8 cellular contexts compared by ENCODE assay signal in the genomic region with DNA sequence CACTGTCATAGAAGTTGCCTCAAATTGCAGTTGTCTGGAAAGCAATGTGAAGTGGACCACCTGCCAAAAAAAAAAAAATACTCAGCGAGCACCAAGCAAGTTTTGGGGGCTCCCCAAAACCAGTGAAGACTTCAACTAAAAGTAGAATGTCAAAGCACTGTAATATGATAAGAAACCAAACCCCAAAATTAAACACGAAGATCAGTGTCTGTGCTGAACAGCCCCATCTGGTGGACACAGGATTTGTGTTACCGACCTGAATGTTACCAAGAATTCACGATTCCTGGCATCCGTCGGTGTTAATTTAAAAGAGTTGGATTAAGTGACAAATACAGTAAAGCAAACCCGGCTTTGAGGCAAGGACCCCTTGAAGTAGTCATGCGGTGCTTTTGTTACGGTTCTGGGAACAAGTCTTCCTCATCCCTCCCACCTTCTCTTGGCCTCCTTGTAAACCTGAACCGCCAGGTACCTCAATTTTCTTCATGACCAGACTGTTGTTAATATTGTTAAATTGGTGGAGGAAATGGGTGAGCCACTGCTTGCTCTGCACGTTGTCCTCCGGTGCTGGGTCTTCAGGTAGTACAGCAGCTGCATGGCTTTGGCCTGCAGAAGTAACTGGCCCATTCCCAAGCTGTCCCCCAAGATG. TPM values are rescaled to one million over a fixed set of nuclear protein-coding genes. Genes with fewer than 3 reads are reported as not detected.
DNase-seq lines count a peak whose midpoint lies in the region; ATAC-seq, FAIRE-seq and TF ChIP-seq lines count a peak whose summit lies in the region.

No MANE protein-coding gene starts in this region.

- WGBS in H1 (ENCODE audit: extremely low coverage in 1 of 2, insufficient coverage in 1 of 2, insufficient read length in 1 of 2, insufficient replicate concordance in 2 of 2, low coverage in 1 of 2, low lambda C conversion rate in 2 of 2, missing lambda C conversion rate in 1 of 2), 2 experiments = 48% methylated on average over 12 of the region's 12 CpGs; no CpG with 5 or more reads in 1 of the 2 experiments

- POLR2A ChIA-PET in H1 (lab: Charles Lee; ENCODE audit: partially characterized antibody) = no interaction called here

- peak overlapping the region; percentile 1; the same call in 1 of the 2 replicates for H2BK12ac ChIP-seq in H1 (ENCODE audit: low read depth, low read length)

- no peak overlapping the region for H3K4ac ChIP-seq in H1 (replicated peaks; ENCODE audit: insufficient read length, low read depth, low read length)

- H2BK5ac ChIP-seq in H1 (ENCODE audit: low read depth, low read length) = no peak overlapping the region

- FAIRE-seq in H1 (lab: Jason Lieb, UNC) = peak; percentile 55

- no peak overlapping the region for H3K18ac ChIP-seq in H1 (ENCODE audit: extremely low read depth, low read length)

- DNase-seq in NCI-H2171 treated with DMSO at 0.1 percent for 48 hours (lab: John Stamatoyannopoulos, UW) (peak; percentile 25), NCI-H2171 (lab: John Stamatoyannopoulos, UW) (no peak), NCI-H1694 (lab: John Stamatoyannopoulos, UW) (peak; percentile 50), H1 (ENCODE audit: low read depth in 1 of 2, low spot score in 2 of 2) (peak in 1 of 2 experiments; percentile 57), middle frontal gyrus (ENCODE audit: extremely low spot score, low spot score) (peak; percentile 44)
- peak; percentile 47 to 66 for DNase-seq in activated CD4-positive, alpha-beta T cell treated with anti-CD3 and anti-CD28 coated beads, Interleukin-2, amount 50 U/mL, for 48 hours
- peak; percentile 11 to 55 (median 22) for DNase-seq in stimulated activated naive CD4-positive, alpha-beta T cell (lab: John Stamatoyannopoulos, UW)

- H2AFZ ChIP-seq in H1 (ENCODE audit: low read length) = no peak overlapping the region

- H3K36me3 ChIP-seq in H1 (ENCODE audit: control insufficient read depth in 2 of 4, insufficient read depth in 4 of 4, low read length in 3 of 4) = peaks cover 0 to 4% (median 0%) of the 10 kb centered on the region in 4 experiments; a peak in 1 of 8 replicates

- TF ChIP-seq RAD21 in H1 (IDR thresholded peaks at IDR 0.05 in 1 of 2, conservative IDR thresholded peaks at IDR 0.05 in 1 of 2; ENCODE audit: low read depth in 2 of 2, low read length in 2 of 2) = peak; percentile 60 to 70

- TF ChIP-seq POLR2A in H1 (IDR thresholded peaks at IDR 0.05; ENCODE audit: control extremely low read depth in 1 of 2, low read depth in 2 of 2, low read length in 2 of 2) = no peak

- CTCF ChIA-PET in H1 (lab: Charles Lee; ENCODE audit: partially characterized antibody) = interaction anchor here (0.6 to 0.9 kb wide), 3 partner anchors 54 to 75 kb away, joined by 3 to 4 read pairs (median 3); no protein-coding TSS in a partner anchor

- no peak overlapping the region for H2BK20ac ChIP-seq in H1 (ENCODE audit: low read length)

- no peak overlapping the region for H3K23ac ChIP-seq in H1 (ENCODE audit: insufficient read length)

- H4K91ac ChIP-seq in H1 (replicated peaks; ENCODE audit: insufficient read length, low read length) = no peak overlapping the region

- no peak overlapping the region; the same call in 1 of the 2 replicates for H2AK5ac ChIP-seq in H1 (ENCODE audit: low read depth, low read length)

- no peak overlapping the region for H3K27ac ChIP-seq in H1 (ENCODE audit: low read depth, low read length)

- peak; percentile 29 to 77 (median 62) for TF ChIP-seq CTCF in H1 (IDR thresholded peaks at IDR 0.05; ENCODE audit: control extremely low read depth in 1 of 3, insufficient read depth in 1 of 3, low read depth in 1 of 3, low read length in 3 of 3)

- H3K79me1 ChIP-seq in H1 (ENCODE audit: low read depth, low read length) = no peaks in the 10 kb centered on the region

- ATAC-seq in GM18511 (IDR thresholded peaks at IDR 0.05; ENCODE audit: unreplicated experiment) = no peak

- H3K4me2 ChIP-seq in H1 (ENCODE audit: insufficient read depth in 1 of 2, low read depth in 2 of 2, low read length in 2 of 2) = no peak overlapping the region; a peak in 1 of 4 replicates

- H3K56ac ChIP-seq in H1 (replicated peaks; ENCODE audit: insufficient read length, low read depth, low read length) = no peak overlapping the region

- no peaks in the 10 kb centered on the region for H3K27me3 ChIP-seq in H1 (replicated peaks in 1 of 4; ENCODE audit: control insufficient read depth in 3 of 4, extremely low read depth in 1 of 4, insufficient read depth in 3 of 4, low read length in 3 of 4)

- no peak for TF ChIP-seq EP300 in H1 (IDR thresholded peaks at IDR 0.05; ENCODE audit: borderline replicate concordance in 1 of 2, low read depth in 2 of 2, low read length in 2 of 2)

- H3K4me3 ChIP-seq in H1 (ENCODE audit: extremely low read depth in 1 of 4, insufficient read depth in 2 of 4, low read depth in 3 of 4, low read length in 4 of 4) = no peak overlapping the region

- no peaks in the 10 kb centered on the region for H4K20me1 ChIP-seq in H1 (replicated peaks in 1 of 2; ENCODE audit: control insufficient read depth in 1 of 2, insufficient read depth in 2 of 2, low read length in 2 of 2)

- H3K23me2 ChIP-seq in H1 (ENCODE audit: low read depth, low read length) = no peaks in the 10 kb centered on the region

- H3K4me1 ChIP-seq in H1 (replicated peaks in 1 of 4; ENCODE audit: control insufficient read depth in 3 of 4, insufficient read depth in 4 of 4, low read length in 3 of 4) = no peaks in the 10 kb centered on the region

- H2BK15ac ChIP-seq in H1 (ENCODE audit: low read length) = no peak overlapping the region; the same call in 1 of the 2 replicates

- no peak overlapping the region for H2BK120ac ChIP-seq in H1 (replicated peaks; ENCODE audit: low read depth, low read length)

- no peaks in the 10 kb centered on the region for H3K79me2 ChIP-seq in H1 (ENCODE audit: control insufficient read depth in 1 of 2, insufficient read depth in 2 of 2, low read length in 2 of 2)

- no peak overlapping the region for H3K9ac ChIP-seq in H1 (replicated peaks in 1 of 4; ENCODE audit: extremely low read depth in 1 of 4, low read depth in 3 of 4, low read length in 3 of 4)

- H4K5ac ChIP-seq in H1 (ENCODE audit: insufficient read length, low read depth, low read length) = no peak overlapping the region

- H3K9me3 ChIP-seq in H1 (ENCODE audit: insufficient read depth in 2 of 2, low read depth in 1 of 2, low read length in 1 of 2) = no peaks in the 10 kb centered on the region; a peak in 1 of 4 replicates

- H3K14ac ChIP-seq in H1 (ENCODE audit: insufficient read length) = no peak overlapping the region

- peak overlapping the region; percentile 19; the same call in 1 of the 2 replicates for H4K8ac ChIP-seq in H1 (ENCODE audit: extremely low read depth, insufficient read depth, low read length)

TF ChIP-seq in H1, 55 proteins besides CTCF, POLR2A, EP300 and RAD21 (continues in another document):
- TF ChIP-seq HDAC2 (IDR thresholded peaks at IDR 0.05; ENCODE audit: borderline replicate concordance in 1 of 2, low read depth in 2 of 2, low read length in 2 of 2) (no peak), NRF1 (IDR thresholded peaks at IDR 0.05; ENCODE audit: low read depth, low read length) (no peak), SP1 (IDR thresholded peaks at IDR 0.05; ENCODE audit: low read depth, low read length) (no peak), CHD1 (IDR thresholded peaks at IDR 0.05; ENCODE audit: low read depth, low read length) (no peak), SP4 (IDR thresholded peaks at IDR 0.05; ENCODE audit: low read length) (no peak), PHF8 (conservative IDR thresholded peaks at IDR 0.05; ENCODE audit: low read depth, low read length) (no peak), POU5F1 (IDR thresholded peaks at IDR 0.05; ENCODE audit: low read depth, low read length) (no peak)

RNA-seq across cellular contexts. Expression of a gene that starts 31.3 kb away (rescaled TPM):
- total RNA-seq in H1 (2021; fragmentation: NEBNext Ultra II Directional; extraction: Animal tissue kit (Norgen Biotek cat#: 25700)) = 263 and 270 TPM in 2 replicates
- 32.2 and 60.8 TPM in 2 replicates for polyA plus RNA-seq in H1 (2011; rRNA removed)
- polyA plus RNA-seq in H1 (2011; cell fraction: cytosol; rRNA removed) = 148 TPM
- polyA plus RNA-seq in H1 (2011; cell fraction: nucleus; rRNA removed) = 18.5 TPM
- 140 to 334 TPM (median 159 TPM) in 4 replicates for polyA plus RNA-seq in H1 (2012, experiment 1 of 2)
- 20.4 TPM for polyA plus RNA-seq in H1 (2012, experiment 2 of 2)
- polyA plus RNA-seq in H1 (2013, experiment 1 of 2) = 348 TPM
- 346 TPM for polyA plus RNA-seq in H1 (2013, experiment 2 of 2)
- polyA minus RNA-seq in H1 (2011; rRNA and poly(A)+ RNA removed) = 16.9 and 20.4 TPM in 2 replicates
- polyA minus RNA-seq in H1 (2011; cell fraction: cytosol; rRNA and poly(A)+ RNA removed) = 37.6 TPM
- polyA minus RNA-seq in H1 (2011; cell fraction: nucleus; rRNA and poly(A)+ RNA removed) = 61.7 TPM

RNA-seq across cellular contexts. Expression of a gene that starts 33.7 kb away (rescaled TPM):
- 63.8 and 67.0 TPM in 2 replicates for total RNA-seq in H1 (2021; fragmentation: NEBNext Ultra II Directional; extraction: Animal tissue kit (Norgen Biotek cat#: 25700))
- 16.4 and 28.1 TPM in 2 replicates for polyA plus RNA-seq in H1 (2011; rRNA removed)
- 33.7 TPM for polyA plus RNA-seq in H1 (2011; cell fraction: cytosol; rRNA removed)
- 17.4 TPM for polyA plus RNA-seq in H1 (2011; cell fraction: nucleus; rRNA removed)
- polyA plus RNA-seq in H1 (2012, experiment 1 of 2) = 52.4 to 71.1 TPM (median 59.1 TPM) in 4 replicates
- 4.1 TPM for polyA plus RNA-seq in H1 (2012, experiment 2 of 2)
- 41.0 TPM for polyA plus RNA-seq in H1 (2013, experiment 1 of 2)
- 39.1 TPM for polyA plus RNA-seq in H1 (2013, experiment 2 of 2)
- polyA minus RNA-seq in H1 (2011; rRNA and poly(A)+ RNA removed) = 97.7 and 153 TPM in 2 replicates
- polyA minus RNA-seq in H1 (2011; cell fraction: cytosol; rRNA and poly(A)+ RNA removed) = 55.3 TPM
- polyA minus RNA-seq in H1 (2011; cell fraction: nucleus; rRNA and poly(A)+ RNA removed) = 76.2 TPM

RNA-seq across cellular contexts. Expression of a gene that starts 57.3 kb away (rescaled TPM):
- 74.1 and 79.7 TPM in 2 replicates for total RNA-seq in H1 (2021; fragmentation: NEBNext Ultra II Directional; extraction: Animal tissue kit (Norgen Biotek cat#: 25700))
- polyA plus RNA-seq in H1 (2011; rRNA removed) = 19.3 and 34.5 TPM in 2 replicates
- polyA plus RNA-seq in H1 (2011; cell fraction: cytosol; rRNA removed) = 66.9 TPM
- 16.0 TPM for polyA plus RNA-seq in H1 (2011; cell fraction: nucleus; rRNA removed)
- 62.7 to 160 TPM (median 79.4 TPM) in 4 replicates for polyA plus RNA-seq in H1 (2012, experiment 1 of 2)
- polyA plus RNA-seq in H1 (2012, experiment 2 of 2) = 24.7 TPM
- 94.8 TPM for polyA plus RNA-seq in H1 (2013, experiment 1 of 2)
- polyA plus RNA-seq in H1 (2013, experiment 2 of 2) = 99.1 TPM
- polyA minus RNA-seq in H1 (2011; rRNA and poly(A)+ RNA removed) = 11.9 and 19.0 TPM in 2 replicates
- polyA minus RNA-seq in H1 (2011; cell fraction: cytosol; rRNA and poly(A)+ RNA removed) = 9.5 TPM
- polyA minus RNA-seq in H1 (2011; cell fraction: nucleus; rRNA and poly(A)+ RNA removed) = 21.8 TPM

RNA-seq across cellular contexts. Expression of a gene that starts 59.9 kb away (rescaled TPM):
- total RNA-seq in H1 (2021; fragmentation: NEBNext Ultra II Directional; extraction: Animal tissue kit (Norgen Biotek cat#: 25700)) = 16.4 and 17.7 TPM in 2 replicates
- polyA plus RNA-seq in H1 (2011; rRNA removed) = 2.3 and 3.7 TPM in 2 replicates
- 5.2 TPM for polyA plus RNA-seq in H1 (2011; cell fraction: cytosol; rRNA removed)
- 5.3 TPM for polyA plus RNA-seq in H1 (2011; cell fraction: nucleus; rRNA removed)
- 5.3 to 9.5 TPM (median 6.5 TPM) in 4 replicates for polyA plus RNA-seq in H1 (2012, experiment 1 of 2)
- polyA plus RNA-seq in H1 (2012, experiment 2 of 2) = 0.62 TPM
- 9.7 TPM for polyA plus RNA-seq in H1 (2013, experiment 1 of 2)
- polyA plus RNA-seq in H1 (2013, experiment 2 of 2) = 9.6 TPM
- polyA minus RNA-seq in H1 (2011; rRNA and poly(A)+ RNA removed) = 16.5 and 21.4 TPM in 2 replicates
- 9.8 TPM for polyA minus RNA-seq in H1 (2011; cell fraction: cytosol; rRNA and poly(A)+ RNA removed)
- polyA minus RNA-seq in H1 (2011; cell fraction: nucleus; rRNA and poly(A)+ RNA removed) = 43.3 TPM
